In the genomic region with DNA sequence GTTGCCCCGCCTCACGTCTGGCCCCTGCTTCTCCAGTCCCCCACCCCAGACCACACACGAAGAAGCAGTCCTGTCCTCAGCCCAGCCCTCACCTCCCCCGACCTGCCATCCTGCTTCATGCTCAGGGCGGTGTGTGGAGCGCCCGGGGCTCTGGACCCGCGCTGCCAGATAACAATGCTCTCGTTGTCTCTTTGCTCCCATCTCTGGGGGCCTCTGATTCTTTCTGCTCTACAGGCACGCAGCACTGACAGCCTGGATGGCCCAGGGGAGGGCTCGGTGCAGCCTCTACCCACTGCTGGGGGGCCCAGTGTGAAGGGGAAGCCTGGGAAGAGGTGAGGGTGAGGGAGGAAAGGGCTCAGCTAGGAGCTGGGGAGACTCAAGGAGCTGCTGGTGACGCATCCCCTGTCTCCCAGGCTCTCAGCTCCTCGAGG, we compare ENCODE assay signal across 10 cellular contexts. TPM values are rescaled to one million over a fixed set of nuclear protein-coding genes. Genes with fewer than 3 reads are reported as not detected.
DNase-seq lines count a peak whose midpoint lies in the region; ATAC-seq and TF ChIP-seq lines count a peak whose summit lies in the region.
"Had no signal": no experiment of that assay in that cellular context is flagged by ENCODE, and none has a peak within 500 bp of the region (broad histone marks: within the 10 kb centered on the region; RNA-seq: fewer than 3 reads in every experiment).

No MANE protein-coding gene starts in this region.

- H3K4me1 Mint-ChIP-seq in endothelial cell (ENCODE audit: unreplicated experiment): peaks cover 13% of the 10 kb centered on the region
- peaks cover 24% of the 10 kb centered on the region for H3K4me1 Mint-ChIP-seq in neural progenitor cell

- H3K36me3 Mint-ChIP-seq in endothelial cell (ENCODE audit: low read depth, unreplicated experiment) (peaks cover 5% of the 10 kb centered on the region), neural progenitor cell (peaks cover 5% of the 10 kb centered on the region)

- in situ Hi-C loops in KBM-7 (cut with MboI; ENCODE audit: low pct_unique_long_range_greater_than_20kb, low sequenced_read_pairs): no loop called here

- peaks cover 31% of the 10 kb centered on the region for H4K20me1 ChIP-seq in neural progenitor cell (ENCODE audit: low read depth)

- H3K9ac ChIP-seq in HUES6 (ENCODE audit: low read length) (no peak overlapping the region), neural progenitor cell (no peak overlapping the region)

- H3K9me3 Mint-ChIP-seq in endothelial cell (ENCODE audit: unreplicated experiment) (no peaks in the 10 kb centered on the region), neural progenitor cell (no peaks in the 10 kb centered on the region)

- no peak overlapping the region for H2AFZ ChIP-seq in neural progenitor cell (replicated peaks)

- TF ChIP-seq CTCF in endothelial cell (IDR thresholded peaks at IDR 0.05; ENCODE audit: unreplicated experiment) (no peak), neural progenitor cell (IDR thresholded peaks at IDR 0.05) (no peak)

- peak overlapping the region; percentile 18 for H3K27ac Mint-ChIP-seq in endothelial cell (ENCODE audit: unreplicated experiment)
- H3K27ac Mint-ChIP-seq in neural progenitor cell: no peak overlapping the region

- H3K4me2 ChIP-seq in neural progenitor cell: peak overlapping the region; percentile 84

- peak overlapping the region; percentile 56 for H3K4me3 Mint-ChIP-seq in endothelial cell (ENCODE audit: unreplicated experiment)
- peak overlapping the region; percentile 91 for H3K4me3 Mint-ChIP-seq in neural progenitor cell

- ATAC-seq in activated CD4-positive, CD25-positive, alpha-beta regulatory T cell treated with anti-CD3 and anti-CD28 coated beads, Interleukin-2, amount 50 U/mL, for 24 hours: no peak

- peaks cover 21% of the 10 kb centered on the region for H3F3A ChIP-seq in neural progenitor cell (ENCODE audit: low read depth)

- H3K4me1 ChIP-seq in HUES6 (ENCODE audit: control insufficient read depth, insufficient read depth, low read length) (peaks cover 31% of the 10 kb centered on the region), neural progenitor cell (peaks cover 23% of the 10 kb centered on the region)

- H3K27me3 Mint-ChIP-seq in endothelial cell (ENCODE audit: unreplicated experiment) (peaks cover 20% of the 10 kb centered on the region), neural progenitor cell (ENCODE audit: insufficient read depth, low read depth) (peaks cover 7% of the 10 kb centered on the region)

- no peaks in the 10 kb centered on the region for H3K79me2 ChIP-seq in neural progenitor cell (ENCODE audit: low read depth)

- DNase-seq in endothelial cell (ENCODE audit: low spot score) (no peak), neural progenitor cell (ENCODE audit: low spot score) (peak; percentile 64), KBM-7 (no peak), cerebellar cortex (ENCODE audit: low spot score) (no peak)
- DNase-seq: activated naive CD4-positive, alpha-beta T cell treated with anti-CD3 and anti-CD28 coated beads, Interleukin-2, amount 50 U/mL, for 16 hours; NCI-H2171 treated with DMSO at 0.1 percent for 48 hours had no signal

- no peaks in the 10 kb centered on the region for H3K9me3 ChIP-seq in HUES6 (ENCODE audit: control insufficient read depth, insufficient read depth, low read depth, low read length)
- H3K9me3 ChIP-seq in neural progenitor cell (ENCODE audit: low read depth): no peaks in the 10 kb centered on the region
- H3K9me3 ChIP-seq: thoracic aorta had no signal

- H3K4me3 ChIP-seq in HUES6 (ENCODE audit: low read depth, low read length) (peak overlapping the region; percentile 15; the same call in 1 of the 2 replicates), neural progenitor cell (no peak overlapping the region)
- H3K4me3 ChIP-seq: thoracic aorta had no signal

- no peak overlapping the region for H3K27ac ChIP-seq in HUES6 (ENCODE audit: low read depth, low read length)
- no peak overlapping the region for H3K27ac ChIP-seq in neural progenitor cell
- H3K27ac ChIP-seq: thoracic aorta had no signal

- peaks cover 21% of the 10 kb centered on the region for H3K27me3 ChIP-seq in HUES6 (ENCODE audit: control insufficient read depth, insufficient read depth, low read length)
- peaks cover 22% of the 10 kb centered on the region for H3K27me3 ChIP-seq in neural progenitor cell

- no peaks in the 10 kb centered on the region for H3K36me3 ChIP-seq in HUES6 (ENCODE audit: control insufficient read depth, insufficient read depth, low read length)
- H3K36me3 ChIP-seq in neural progenitor cell: no peaks in the 10 kb centered on the region

RNA-seq across cellular contexts. Expression of a gene that starts 2.1 kb away (rescaled TPM):
- total RNA-seq in endothelial cell (ENCODE audit: unreplicated experiment) (8.5 TPM), neural progenitor cell (ENCODE audit: low replicate concordance) (6.5 and 15.1 TPM in 2 replicates)

RNA-seq across cellular contexts. Expression of a gene that starts 19.4 kb away (rescaled TPM):
- 15.0 TPM for total RNA-seq in endothelial cell (ENCODE audit: unreplicated experiment)
- total RNA-seq in neural progenitor cell (ENCODE audit: low replicate concordance): 7.1 and 13.4 TPM in 2 replicates

RNA-seq across cellular contexts. Expression of a gene that starts 20.6 kb away (rescaled TPM):
- total RNA-seq in endothelial cell (ENCODE audit: unreplicated experiment): not detected
- not detected in 2 replicates for total RNA-seq in neural progenitor cell (ENCODE audit: low replicate concordance)
- total RNA-seq: cerebellum had no signal

RNA-seq across cellular contexts. Expression of a gene that starts 29.1 kb away (rescaled TPM):
- total RNA-seq in endothelial cell (ENCODE audit: unreplicated experiment): 9.0 TPM
- total RNA-seq in neural progenitor cell (ENCODE audit: low replicate concordance): 11.4 and 12.4 TPM in 2 replicates

RNA-seq across cellular contexts. Expression of a gene that starts 32.0 kb away (rescaled TPM):
- total RNA-seq in endothelial cell (ENCODE audit: unreplicated experiment) (99.0 TPM), neural progenitor cell (ENCODE audit: low replicate concordance) (10.9 and 29.6 TPM in 2 replicates)
